1 cellular context compared by ENCODE assay signal in the genomic region with DNA sequence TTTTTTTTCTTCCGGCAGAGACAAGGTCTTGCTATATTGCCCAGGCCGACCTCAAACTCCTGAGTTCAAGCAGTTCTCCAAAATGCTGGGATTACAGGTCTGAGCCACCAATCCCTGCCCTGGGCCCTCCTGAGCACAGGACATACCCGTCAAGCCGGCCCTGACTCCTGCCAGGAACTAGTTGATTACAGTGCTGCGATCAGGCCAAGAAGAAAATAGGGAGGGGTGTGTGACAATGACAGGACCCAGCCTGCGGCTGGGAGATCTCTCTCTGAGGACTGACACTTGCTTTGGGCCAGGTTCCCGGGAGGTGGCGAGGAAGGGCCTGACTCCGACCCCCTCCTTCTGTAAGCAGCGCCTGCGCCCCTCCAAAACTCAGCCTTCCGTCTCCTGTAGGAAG.
TF ChIP-seq lines count a peak whose summit lies in the region.

No MANE protein-coding gene starts in this region.

TF ChIP-seq in K562, 482 proteins besides CTCF, POLR2A, EP300 and RAD21:
- TF ChIP-seq, protein P1, sequence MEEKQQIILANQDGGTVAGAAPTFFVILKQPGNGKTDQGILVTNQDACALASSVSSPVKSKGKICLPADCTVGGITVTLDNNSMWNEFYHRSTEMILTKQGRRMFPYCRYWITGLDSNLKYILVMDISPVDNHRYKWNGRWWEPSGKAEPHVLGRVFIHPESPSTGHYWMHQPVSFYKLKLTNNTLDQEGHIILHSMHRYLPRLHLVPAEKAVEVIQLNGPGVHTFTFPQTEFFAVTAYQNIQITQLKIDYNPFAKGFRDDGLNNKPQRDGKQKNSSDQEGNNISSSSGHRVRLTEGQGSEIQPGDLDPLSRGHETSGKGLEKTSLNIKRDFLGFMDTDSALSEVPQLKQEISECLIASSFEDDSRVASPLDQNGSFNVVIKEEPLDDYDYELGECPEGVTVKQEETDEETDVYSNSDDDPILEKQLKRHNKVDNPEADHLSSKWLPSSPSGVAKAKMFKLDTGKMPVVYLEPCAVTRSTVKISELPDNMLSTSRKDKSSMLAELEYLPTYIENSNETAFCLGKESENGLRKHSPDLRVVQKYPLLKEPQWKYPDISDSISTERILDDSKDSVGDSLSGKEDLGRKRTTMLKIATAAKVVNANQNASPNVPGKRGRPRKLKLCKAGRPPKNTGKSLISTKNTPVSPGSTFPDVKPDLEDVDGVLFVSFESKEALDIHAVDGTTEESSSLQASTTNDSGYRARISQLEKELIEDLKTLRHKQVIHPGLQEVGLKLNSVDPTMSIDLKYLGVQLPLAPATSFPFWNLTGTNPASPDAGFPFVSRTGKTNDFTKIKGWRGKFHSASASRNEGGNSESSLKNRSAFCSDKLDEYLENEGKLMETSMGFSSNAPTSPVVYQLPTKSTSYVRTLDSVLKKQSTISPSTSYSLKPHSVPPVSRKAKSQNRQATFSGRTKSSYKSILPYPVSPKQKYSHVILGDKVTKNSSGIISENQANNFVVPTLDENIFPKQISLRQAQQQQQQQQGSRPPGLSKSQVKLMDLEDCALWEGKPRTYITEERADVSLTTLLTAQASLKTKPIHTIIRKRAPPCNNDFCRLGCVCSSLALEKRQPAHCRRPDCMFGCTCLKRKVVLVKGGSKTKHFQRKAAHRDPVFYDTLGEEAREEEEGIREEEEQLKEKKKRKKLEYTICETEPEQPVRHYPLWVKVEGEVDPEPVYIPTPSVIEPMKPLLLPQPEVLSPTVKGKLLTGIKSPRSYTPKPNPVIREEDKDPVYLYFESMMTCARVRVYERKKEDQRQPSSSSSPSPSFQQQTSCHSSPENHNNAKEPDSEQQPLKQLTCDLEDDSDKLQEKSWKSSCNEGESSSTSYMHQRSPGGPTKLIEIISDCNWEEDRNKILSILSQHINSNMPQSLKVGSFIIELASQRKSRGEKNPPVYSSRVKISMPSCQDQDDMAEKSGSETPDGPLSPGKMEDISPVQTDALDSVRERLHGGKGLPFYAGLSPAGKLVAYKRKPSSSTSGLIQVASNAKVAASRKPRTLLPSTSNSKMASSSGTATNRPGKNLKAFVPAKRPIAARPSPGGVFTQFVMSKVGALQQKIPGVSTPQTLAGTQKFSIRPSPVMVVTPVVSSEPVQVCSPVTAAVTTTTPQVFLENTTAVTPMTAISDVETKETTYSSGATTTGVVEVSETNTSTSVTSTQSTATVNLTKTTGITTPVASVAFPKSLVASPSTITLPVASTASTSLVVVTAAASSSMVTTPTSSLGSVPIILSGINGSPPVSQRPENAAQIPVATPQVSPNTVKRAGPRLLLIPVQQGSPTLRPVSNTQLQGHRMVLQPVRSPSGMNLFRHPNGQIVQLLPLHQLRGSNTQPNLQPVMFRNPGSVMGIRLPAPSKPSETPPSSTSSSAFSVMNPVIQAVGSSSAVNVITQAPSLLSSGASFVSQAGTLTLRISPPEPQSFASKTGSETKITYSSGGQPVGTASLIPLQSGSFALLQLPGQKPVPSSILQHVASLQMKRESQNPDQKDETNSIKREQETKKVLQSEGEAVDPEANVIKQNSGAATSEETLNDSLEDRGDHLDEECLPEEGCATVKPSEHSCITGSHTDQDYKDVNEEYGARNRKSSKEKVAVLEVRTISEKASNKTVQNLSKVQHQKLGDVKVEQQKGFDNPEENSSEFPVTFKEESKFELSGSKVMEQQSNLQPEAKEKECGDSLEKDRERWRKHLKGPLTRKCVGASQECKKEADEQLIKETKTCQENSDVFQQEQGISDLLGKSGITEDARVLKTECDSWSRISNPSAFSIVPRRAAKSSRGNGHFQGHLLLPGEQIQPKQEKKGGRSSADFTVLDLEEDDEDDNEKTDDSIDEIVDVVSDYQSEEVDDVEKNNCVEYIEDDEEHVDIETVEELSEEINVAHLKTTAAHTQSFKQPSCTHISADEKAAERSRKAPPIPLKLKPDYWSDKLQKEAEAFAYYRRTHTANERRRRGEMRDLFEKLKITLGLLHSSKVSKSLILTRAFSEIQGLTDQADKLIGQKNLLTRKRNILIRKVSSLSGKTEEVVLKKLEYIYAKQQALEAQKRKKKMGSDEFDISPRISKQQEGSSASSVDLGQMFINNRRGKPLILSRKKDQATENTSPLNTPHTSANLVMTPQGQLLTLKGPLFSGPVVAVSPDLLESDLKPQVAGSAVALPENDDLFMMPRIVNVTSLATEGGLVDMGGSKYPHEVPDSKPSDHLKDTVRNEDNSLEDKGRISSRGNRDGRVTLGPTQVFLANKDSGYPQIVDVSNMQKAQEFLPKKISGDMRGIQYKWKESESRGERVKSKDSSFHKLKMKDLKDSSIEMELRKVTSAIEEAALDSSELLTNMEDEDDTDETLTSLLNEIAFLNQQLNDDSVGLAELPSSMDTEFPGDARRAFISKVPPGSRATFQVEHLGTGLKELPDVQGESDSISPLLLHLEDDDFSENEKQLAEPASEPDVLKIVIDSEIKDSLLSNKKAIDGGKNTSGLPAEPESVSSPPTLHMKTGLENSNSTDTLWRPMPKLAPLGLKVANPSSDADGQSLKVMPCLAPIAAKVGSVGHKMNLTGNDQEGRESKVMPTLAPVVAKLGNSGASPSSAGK (IDR thresholded peaks at IDR 0.05) = no peak
- TF ChIP-seq ZNF75A (CRISPR knock-in tag; IDR thresholded peaks at IDR 0.05) = no peak
- TF ChIP-seq FOXJ3 (CRISPR knock-in tag; IDR thresholded peaks at IDR 0.05) = no peak
- no peak for TF ChIP-seq ZKSCAN1 (IDR thresholded peaks at IDR 0.05; ENCODE audit: low read depth, low read length)
